18 cellular contexts compared by ENCODE assay signal in genomic region chr12:54292083-54292930, GRCh38. TPM values are rescaled to one million over a fixed set of nuclear protein-coding genes. Genes with fewer than 3 reads are reported as not detected.
"Had no signal": no experiment of that assay in that cellular context is flagged by ENCODE, and none has a peak within 500 bp of the region (broad histone marks: within the 10 kb centered on the region; RNA-seq: fewer than 3 reads in every experiment).

No MANE protein-coding gene starts in this region.

- H3K27ac Mint-ChIP-seq: activated CD8-positive, alpha-beta T cell treated with anti-CD3 and anti-CD28 coated beads, Interleukin-2, amount 10 ng/mL, durations not matched to agents 7 days and 5 days; T-helper 2 cell treated with Interferon-gamma antibody and Interleukin-4, amounts not matched to agents 5 μg/mL and 100 μg/mL, for 36 hours had no signal

- ATAC-seq: activated CD8-positive, alpha-beta T cell treated with anti-CD3 and anti-CD28 coated beads, Interleukin-2, amount 10 ng/mL, durations not matched to agents 7 days and 5 days; left lung; SK-N-SH treated with all-trans-retinoic acid at 6 μM for 48 hours had no signal

- H3K4me3 Mint-ChIP-seq: activated CD8-positive, alpha-beta T cell treated with anti-CD3 and anti-CD28 coated beads, Interleukin-2, amount 10 ng/mL, durations not matched to agents 7 days and 5 days; nephron; T-helper 2 cell treated with Interferon-gamma antibody and Interleukin-4, amounts not matched to agents 5 μg/mL and 100 μg/mL, for 36 hours; type B pancreatic cell had no signal

- H3K27me3 Mint-ChIP-seq: type B pancreatic cell had no signal

- DNase-seq: activated CD4-positive, alpha-beta T cell treated with anti-CD3 and anti-CD28 coated beads for 1 hour; activated CD4-positive, alpha-beta T cell treated with anti-CD3 and anti-CD28 coated beads, Interleukin-2, amount 50 U/mL, for 1 hour; activated CD8-positive, alpha-beta T cell treated with anti-CD3 and anti-CD28 coated beads, Interleukin-2, amount 10 ng/mL, durations not matched to agents 7 days and 5 days; activated naive CD4-positive, alpha-beta T cell treated with Interleukin-2 at 50 U/mL for 16 hours; amygdala; foreskin fibroblast; left lung; stimulated activated CD4-positive, alpha-beta T cell treated with anti-CD3 and anti-CD28 coated beads, Interleukin-4, amount 100 ng/mL, for 1 hour; stimulated activated naive CD4-positive, alpha-beta T cell had no signal

- H3K27me3 ChIP-seq: left lung, testis had no signal

- H3K4me3 ChIP-seq: coronary artery, left lung, testis had no signal

- H3K9me3 ChIP-seq: left lung, testis had no signal

- H3K27ac ChIP-seq: coronary artery had no signal

- FAIRE-seq: bronchial epithelial cell, TTC549 had no signal

- H3K9me3 Mint-ChIP-seq: nephron; T-helper 2 cell treated with Interferon-gamma antibody and Interleukin-4, amounts not matched to agents 5 μg/mL and 100 μg/mL, for 36 hours; type B pancreatic cell had no signal

RNA-seq across cellular contexts. Expression of gene NFE2, which starts 8.5 kb away (rescaled TPM):
- total RNA-seq: activated CD8-positive, alpha-beta T cell treated with anti-CD3 and anti-CD28 coated beads, Interleukin-2, amount 10 ng/mL, durations not matched to agents 7 days and 5 days; bronchial epithelial cell; epithelial cell of proximal tubule had no signal
